Comparison of ENCODE assay signal across 11 cellular contexts in genomic region chr5:141851195-141851874, GRCh38. TPM values are rescaled to one million over a fixed set of nuclear protein-coding genes. Genes with fewer than 3 reads are reported as not detected.
DNase-seq lines count a peak whose midpoint lies in the region; ATAC-seq and TF ChIP-seq lines count a peak whose summit lies in the region.
"Had no signal": no experiment of that assay in that cellular context is flagged by ENCODE, and none has a peak within 500 bp of the region (broad histone marks: within the 10 kb centered on the region; RNA-seq: fewer than 3 reads in every experiment).

No MANE protein-coding gene starts in this region.

- TF ChIP-seq EP300 in upper lobe of left lung (IDR thresholded peaks at IDR 0.05), result no peak

- peaks cover 1% of the 10 kb centered on the region for H3K27me3 Mint-ChIP-seq in memory B cell

- H3K4me3 ChIP-seq in right atrium auricular region (peak overlapping the region in 1 of 2 donors; percentile 68), ascending aorta (peak overlapping the region in 1 of 2 donors; percentile 74), upper lobe of left lung (no peak overlapping the region)

- H3K36me3 Mint-ChIP-seq in memory B cell, result no peaks in the 10 kb centered on the region

- H3K27me3 ChIP-seq in right atrium auricular region (no peaks in the 10 kb centered on the region), ascending aorta (no peaks in the 10 kb centered on the region), upper lobe of left lung (no peaks in the 10 kb centered on the region)

- H3K4me1 ChIP-seq in right atrium auricular region, result peaks cover 0 to 42% of the 10 kb centered on the region in 2 donors
- H3K4me1 ChIP-seq in ascending aorta, result peaks cover 0 to 8% of the 10 kb centered on the region in 2 donors
- peaks cover 31 to 60% (median 51%) of the 10 kb centered on the region in 4 donors for H3K4me1 ChIP-seq in upper lobe of left lung

- H3K9me3 ChIP-seq in right atrium auricular region (no peaks in the 10 kb centered on the region), ascending aorta (no peaks in the 10 kb centered on the region), upper lobe of left lung (no peaks in the 10 kb centered on the region)

- peaks cover 8% of the 10 kb centered on the region for H3K4me1 Mint-ChIP-seq in memory B cell

- no peak for TF ChIP-seq POLR2A in upper lobe of left lung (IDR thresholded peaks at IDR 0.05)

- H3K27ac Mint-ChIP-seq in memory B cell, result no peak overlapping the region

- intact Hi-C loops in Right ventricle myocardium inferior (cut with DNase I), result no loop called here
- intact Hi-C loops in ascending aorta (cut with DNase I), result no loop called here

- peak overlapping the region; percentile 68 for H3K4me3 Mint-ChIP-seq in memory B cell

- no peak for ATAC-seq in Right ventricle myocardium inferior
- ATAC-seq in memory B cell (ENCODE audit: low read depth), result no peak
- no peak for ATAC-seq in upper lobe of left lung (ENCODE audit: low FRiP score in 2 of 2)
- ATAC-seq in GM18498 (IDR thresholded peaks at IDR 0.05; ENCODE audit: unreplicated experiment), result no peak

- H3K9me3 Mint-ChIP-seq in memory B cell, result no peaks in the 10 kb centered on the region

- 84 to 87% methylated on average over 7 to 10 of the region's 10 CpGs for WGBS in upper lobe of left lung, 2 donors

- TF ChIP-seq CTCF in right atrium auricular region (IDR thresholded peaks at IDR 0.05) (no peak), ascending aorta (IDR thresholded peaks at IDR 0.05) (no peak), upper lobe of left lung (IDR thresholded peaks at IDR 0.05) (no peak)

- H3K36me3 ChIP-seq in right atrium auricular region, result no peaks in the 10 kb centered on the region
- no peaks in the 10 kb centered on the region for H3K36me3 ChIP-seq in ascending aorta
- peaks cover 0 to 26% (median 8%) of the 10 kb centered on the region in 4 donors for H3K36me3 ChIP-seq in upper lobe of left lung

- H3K27ac ChIP-seq in right atrium auricular region, result peak overlapping the region; percentile 84 to 94
- H3K27ac ChIP-seq in ascending aorta, result peak overlapping the region; percentile 85 to 88
- peak overlapping the region; percentile 92 to 98 (median 96) for H3K27ac ChIP-seq in upper lobe of left lung

- no peak for DNase-seq in right atrium auricular region (ENCODE audit: low spot score)
- no peak for DNase-seq in Right ventricle myocardium inferior (ENCODE audit: missing footprints)
- no peak for DNase-seq in ascending aorta (ENCODE audit: low spot score in 2 of 2)
- no peak for DNase-seq in memory B cell (ENCODE audit: low spot score in 2 of 2)
- DNase-seq in upper lobe of left lung, result no peak
- DNase-seq in SIG-M5 (lab: John Stamatoyannopoulos, UW), result no peak
- DNase-seq in medulla oblongata (ENCODE audit: extremely low spot score), result no peak
- DNase-seq: aorta, foreskin melanocyte, NCI-H82 had no signal

RNA-seq across cellular contexts. Expression of gene PCDH1, which starts 26.9 kb away (rescaled TPM):
- 10 to 100 TPM; 22.1 to 25.3 TPM for total RNA-seq in right atrium auricular region
- total RNA-seq in Right ventricle myocardium inferior, result 21.0 TPM
- 165 TPM for total RNA-seq in ascending aorta
- total RNA-seq in upper lobe of left lung, result 100 to 1,000 TPM in 1 of 6 donors, 10 to 100 TPM in 5; 41.3 to 133 (median 81.6) TPM
